ENCODE assay signal across 8 cellular contexts in the genomic region with DNA sequence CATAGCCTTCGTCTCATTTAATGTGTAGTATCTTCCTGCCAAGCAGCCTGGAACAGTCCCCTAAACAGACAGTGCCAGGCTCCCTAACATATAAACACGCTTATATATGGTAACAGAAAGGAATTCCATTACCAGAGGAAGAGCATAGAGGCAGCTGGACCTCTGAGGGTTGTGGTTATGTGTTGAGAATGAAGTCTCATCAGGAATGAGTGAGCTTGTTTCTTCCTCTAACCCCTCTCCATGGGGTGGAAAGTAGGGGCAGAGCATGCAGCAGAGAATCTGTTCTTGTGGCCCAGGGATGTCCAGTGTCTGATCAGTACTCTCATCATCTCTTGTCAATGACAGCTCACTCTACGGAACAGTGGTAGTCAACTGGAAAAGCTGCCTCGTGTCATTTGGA. TPM values are rescaled to one million over a fixed set of nuclear protein-coding genes. Genes with fewer than 3 reads are reported as not detected.
"Had no signal": no experiment of that assay in that cellular context is flagged by ENCODE, and none has a peak within 500 bp of the region (broad histone marks: within the 10 kb centered on the region; RNA-seq: fewer than 3 reads in every experiment).

No MANE protein-coding gene starts in this region.

- ATAC-seq: HCT116 had no signal

- H3K4me3 ChIP-seq: GM23248, HAP-1 had no signal

- H3K9ac ChIP-seq: GM23248 had no signal

- DNase-seq: GM23248, GOT3, H7, HFFc6, KBM-7 had no signal

- H3K27ac ChIP-seq: GM23248 had no signal

- H3K9me3 ChIP-seq: HAP-1 had no signal

- H2AFZ ChIP-seq: GM23248 had no signal

RNA-seq across cellular contexts. Expression of gene CACNB2, which starts 11.3 kb away (rescaled TPM):
- total RNA-seq: HFFc6, HT-29 had no signal
